18 cellular contexts compared by ENCODE assay signal in the genomic region with DNA sequence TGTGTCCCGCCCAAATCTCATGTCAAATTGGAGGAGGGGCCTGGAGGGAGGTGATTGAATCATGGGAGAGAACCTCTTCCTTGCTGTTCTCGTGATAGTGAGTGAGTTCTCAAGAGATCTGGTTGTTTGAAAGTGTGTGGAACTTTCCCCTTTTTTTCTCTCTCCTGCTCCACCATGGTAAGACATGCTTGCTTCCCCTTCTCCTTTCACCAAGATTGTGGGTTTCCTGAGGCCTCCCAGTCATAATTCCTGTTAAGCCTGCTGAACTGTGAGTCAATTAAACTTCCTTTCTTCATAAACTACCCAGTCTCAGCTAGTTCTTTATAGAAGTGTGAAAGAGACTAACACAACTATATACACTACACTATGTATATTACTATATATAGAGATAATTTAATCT.
"Had no signal": no experiment of that assay in that cellular context is flagged by ENCODE, and none has a peak within 500 bp of the region (broad histone marks: within the 10 kb centered on the region; RNA-seq: fewer than 3 reads in every experiment).

No MANE protein-coding gene starts in this region.

- H3K27ac Mint-ChIP-seq: activated CD4-positive, alpha-beta memory T cell treated with anti-CD3 and anti-CD28 coated beads for 36 hours; activated naive CD8-positive, alpha-beta T cell treated with anti-CD3 and anti-CD28 coated beads, Interleukin-2, amount 10 ng/mL, durations not matched to agents 7 days and 5 days; activated T-cell treated with anti-CD3 and anti-CD28 coated beads, Interleukin-2, amount 50 U/mL, for 72 hours; endodermal cell; natural killer cell treated with Interleukin-12 subunit alpha and Interleukin-12 subunit beta and Interleukin-15 and Interleukin-18, amount 100 ng/mL, for 72 hours; stimulated activated memory B cell treated with anti-CD40 and anti-IgM and Interleukin-4, amounts not matched to agents 10 μg/mL and 1 μg/mL and 100 μg/mL, for 72 hours; T-helper 2 cell treated with Interferon-gamma antibody and Interleukin-4, amounts not matched to agents 5 μg/mL and 100 μg/mL, for 36 hours had no signal

- H3K4me3 ChIP-seq: esophagus muscularis mucosa, spleen, transverse colon had no signal

- H3K27ac ChIP-seq: esophagus muscularis mucosa, spleen, transverse colon, VCaP had no signal

- H3K9me3 ChIP-seq: esophagus muscularis mucosa, transverse colon had no signal

- DNase-seq: activated CD4-positive, alpha-beta memory T cell treated with anti-CD3 and anti-CD28 coated beads for 36 hours; activated naive CD8-positive, alpha-beta T cell treated with anti-CD3 and anti-CD28 coated beads, Interleukin-2, amount 10 ng/mL, durations not matched to agents 7 days and 5 days; activated T-cell treated with anti-CD3 and anti-CD28 coated beads, Interleukin-2, amount 50 U/mL, for 72 hours; anterior cingulate cortex; cerebellar nuclear complex; endodermal cell; head of caudate nucleus; left colon; mammary epithelial cell; spleen; stimulated activated CD4-positive, alpha-beta T cell treated with anti-CD3 and anti-CD28 coated beads, Interleukin-1b, Interleukin-23, amount 100 ng/mL, for 48 hours; transverse colon had no signal

- H3K27me3 Mint-ChIP-seq: activated CD4-positive, alpha-beta memory T cell treated with anti-CD3 and anti-CD28 coated beads for 36 hours; activated naive CD8-positive, alpha-beta T cell treated with anti-CD3 and anti-CD28 coated beads, Interleukin-2, amount 10 ng/mL, durations not matched to agents 7 days and 5 days; natural killer cell treated with Interleukin-12 subunit alpha and Interleukin-12 subunit beta and Interleukin-15 and Interleukin-18, amount 100 ng/mL, for 72 hours; stimulated activated memory B cell treated with anti-CD40 and anti-IgM and Interleukin-4, amounts not matched to agents 10 μg/mL and 1 μg/mL and 100 μg/mL, for 72 hours had no signal

- H3K4me1 ChIP-seq: esophagus muscularis mucosa, spleen, transverse colon had no signal

- H3K4me3 Mint-ChIP-seq: activated CD4-positive, alpha-beta memory T cell treated with anti-CD3 and anti-CD28 coated beads for 36 hours; activated naive CD8-positive, alpha-beta T cell treated with anti-CD3 and anti-CD28 coated beads, Interleukin-2, amount 10 ng/mL, durations not matched to agents 7 days and 5 days; activated T-cell treated with anti-CD3 and anti-CD28 coated beads, Interleukin-2, amount 50 U/mL, for 72 hours; endodermal cell; natural killer cell treated with Interleukin-12 subunit alpha and Interleukin-12 subunit beta and Interleukin-15 and Interleukin-18, amount 100 ng/mL, for 72 hours; stimulated activated memory B cell treated with anti-CD40 and anti-IgM and Interleukin-4, amounts not matched to agents 10 μg/mL and 1 μg/mL and 100 μg/mL, for 72 hours; T-helper 2 cell treated with Interferon-gamma antibody and Interleukin-4, amounts not matched to agents 5 μg/mL and 100 μg/mL, for 36 hours had no signal

- H3K36me3 Mint-ChIP-seq: activated CD4-positive, alpha-beta memory T cell treated with anti-CD3 and anti-CD28 coated beads for 36 hours; activated naive CD8-positive, alpha-beta T cell treated with anti-CD3 and anti-CD28 coated beads, Interleukin-2, amount 10 ng/mL, durations not matched to agents 7 days and 5 days; stimulated activated memory B cell treated with anti-CD40 and anti-IgM and Interleukin-4, amounts not matched to agents 10 μg/mL and 1 μg/mL and 100 μg/mL, for 72 hours had no signal

- H3K27me3 ChIP-seq: esophagus muscularis mucosa, spleen, transverse colon had no signal

- H3K4me1 Mint-ChIP-seq: activated naive CD8-positive, alpha-beta T cell treated with anti-CD3 and anti-CD28 coated beads, Interleukin-2, amount 10 ng/mL, durations not matched to agents 7 days and 5 days; endodermal cell; stimulated activated memory B cell treated with anti-CD40 and anti-IgM and Interleukin-4, amounts not matched to agents 10 μg/mL and 1 μg/mL and 100 μg/mL, for 72 hours had no signal

- H3K9me3 Mint-ChIP-seq: activated CD4-positive, alpha-beta memory T cell treated with anti-CD3 and anti-CD28 coated beads for 36 hours; endodermal cell had no signal

- ATAC-seq: activated T-cell treated with anti-CD3 and anti-CD28 coated beads, Interleukin-2, amount 50 U/mL, for 72 hours; left colon; natural killer cell treated with Interleukin-12 subunit alpha and Interleukin-12 subunit beta and Interleukin-15 and Interleukin-18, amount 100 ng/mL, for 72 hours; sciatic nerve; stimulated activated memory B cell treated with anti-CD40 and anti-IgM and Interleukin-4, amounts not matched to agents 10 μg/mL and 1 μg/mL and 100 μg/mL, for 72 hours had no signal

- H3K36me3 ChIP-seq: esophagus muscularis mucosa, spleen, transverse colon had no signal
